In the genomic region with DNA sequence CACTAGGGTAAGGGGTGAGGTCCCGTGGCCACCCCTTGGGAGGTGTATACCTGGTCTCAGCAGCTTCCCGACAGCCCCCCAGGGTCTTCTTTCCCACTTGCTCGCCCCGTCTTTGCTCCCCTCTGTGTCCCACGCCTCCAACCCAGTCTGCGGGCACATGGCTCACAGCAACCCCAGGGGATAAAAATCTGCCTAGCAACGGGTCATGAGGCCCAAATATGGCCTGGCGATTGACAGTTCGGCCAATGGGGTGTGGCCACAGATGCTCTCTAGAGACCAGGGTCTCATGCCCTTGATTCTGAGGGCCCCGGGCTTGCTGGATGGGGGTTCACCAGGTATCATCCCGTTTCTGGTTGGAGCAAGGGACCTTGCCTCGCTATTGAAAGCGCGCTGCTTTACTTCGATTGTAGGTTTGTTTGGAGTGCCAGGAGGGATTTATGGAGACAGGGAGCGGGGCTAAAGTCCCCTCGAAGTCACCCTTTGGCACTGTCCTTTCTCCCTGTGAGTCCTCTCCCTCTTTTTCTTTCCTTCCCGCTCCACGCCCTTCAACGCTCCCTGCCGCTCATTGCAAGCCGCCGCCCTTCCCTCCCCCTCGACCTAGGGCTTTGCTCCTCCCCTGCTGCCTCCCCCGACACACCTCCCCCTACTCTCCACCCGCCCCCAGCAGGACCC, we compare ENCODE assay signal across 11 cellular contexts. TPM values are rescaled to one million over a fixed set of nuclear protein-coding genes. Genes with fewer than 3 reads are reported as not detected.
DNase-seq lines count a peak whose midpoint lies in the region; ATAC-seq, FAIRE-seq and TF ChIP-seq lines count a peak whose summit lies in the region.
"Had no signal": no experiment of that assay in that cellular context is flagged by ENCODE, and none has a peak within 500 bp of the region (broad histone marks: within the 10 kb centered on the region; RNA-seq: fewer than 3 reads in every experiment).

No MANE protein-coding gene starts in this region.

- no peaks in the 10 kb centered on the region for H3K27me3 ChIP-seq in HCT116 (ENCODE audit: insufficient read depth, low read length)
- peaks cover 0 to 5% of the 10 kb centered on the region in 2 experiments; a peak in 1 of 4 replicates for H3K27me3 ChIP-seq in GM12878 (replicated peaks in 1 of 2; ENCODE audit: control insufficient read depth in 2 of 2, insufficient read depth in 2 of 2, low read length in 1 of 2)
- H3K27me3 ChIP-seq in hepatocyte = no peaks in the 10 kb centered on the region

- no peaks in the 10 kb centered on the region for H3K9me3 ChIP-seq in HCT116 (ENCODE audit: control insufficient read depth in 1 of 2, insufficient read depth in 1 of 2, low read depth in 1 of 2, low read length in 2 of 2)
- H3K9me3 ChIP-seq in GM12878 (replicated peaks; ENCODE audit: control insufficient read depth, insufficient read depth, low read length) = no peaks in the 10 kb centered on the region
- H3K9me3 ChIP-seq in hepatocyte (ENCODE audit: low read depth) = no peaks in the 10 kb centered on the region
- H3K9me3 ChIP-seq: pancreas had no signal

- in situ Hi-C loops in GM12878 (cut with MboI) = no loop called here

- no peaks in the 10 kb centered on the region for H4K20me1 ChIP-seq in HCT116 (ENCODE audit: insufficient read depth)
- H4K20me1 ChIP-seq in GM12878 (ENCODE audit: control insufficient read depth, insufficient read depth) = no peaks in the 10 kb centered on the region
- no peaks in the 10 kb centered on the region for H4K20me1 ChIP-seq in hepatocyte (ENCODE audit: insufficient read depth, poor library complexity, severe bottlenecking)

- H3K9ac ChIP-seq in HCT116 (ENCODE audit: low read length) = no peak overlapping the region
- no peak overlapping the region for H3K9ac ChIP-seq in GM12878 (ENCODE audit: control insufficient read depth, insufficient read depth, low read length)

- POLR2A ChIA-PET in HCT116 (lab: Charles Lee) = interaction anchor here (0.7 kb wide), 1 partner anchor 11 kb away, joined by 3 read pairs; no protein-coding TSS in a partner anchor
- POLR2A ChIA-PET in GM12878 (lab: Charles Lee) = no interaction called here

- no peak for FAIRE-seq in GM12878 (lab: Jason Lieb, UNC)
- FAIRE-seq: pancreas had no signal

- H3K4me1 ChIP-seq in HCT116 (ENCODE audit: control insufficient read depth in 1 of 2, insufficient read depth in 2 of 2, low read length in 2 of 2) = peaks cover 18 to 38% of the 10 kb centered on the region in 2 experiments
- H3K4me1 ChIP-seq in GM12878 (ENCODE audit: control insufficient read depth, insufficient read depth, low read length) = no peaks in the 10 kb centered on the region
- peaks cover 68% of the 10 kb centered on the region for H3K4me1 ChIP-seq in hepatocyte (ENCODE audit: insufficient read depth)

- TF ChIP-seq POLR2A in HCT116 (IDR thresholded peaks at IDR 0.05; ENCODE audit: borderline replicate concordance, extremely low read depth, insufficient read depth, insufficient read length) = no peak
- no peak for TF ChIP-seq POLR2A in GM12878 (IDR thresholded peaks at IDR 0.05; ENCODE audit: low read depth, low read length)

- no peak overlapping the region for H3K4me3 ChIP-seq in HCT116 (replicated peaks in 1 of 2; ENCODE audit: low read depth in 1 of 2, low read length in 2 of 2)
- H3K4me3 ChIP-seq in GM12878 = no peak overlapping the region
- no peak overlapping the region for H3K4me3 ChIP-seq in hepatocyte
- H3K4me3 ChIP-seq: SK-N-MC had no signal

- H3K27ac ChIP-seq in HCT116 (ENCODE audit: low read depth, low read length) (no peak overlapping the region), GM12878 (ENCODE audit: control insufficient read depth, insufficient read depth) (no peak overlapping the region), hepatocyte (peak overlapping the region; percentile 35)
- H3K27ac ChIP-seq: pancreas, SK-N-MC had no signal

- CTCF ChIA-PET in HCT116 (lab: Charles Lee) = interaction anchor here (0.6 to 1.6 kb wide), 2 partner anchors 38 to 947 kb away, joined by 3 to 5 read pairs; no protein-coding TSS in a partner anchor
- CTCF ChIA-PET in GM12878 (lab: Yijun Ruan, JAX) = interaction anchor here (0.6 to 1.0 kb wide), 2 partner anchors 55 to 285 kb away, joined by 3 to 4 read pairs; no protein-coding TSS in a partner anchor

- H3K9me2 ChIP-seq in HCT116 (ENCODE audit: insufficient read depth) = no peaks in the 10 kb centered on the region
- H3K9me2 ChIP-seq in hepatocyte (replicated peaks; ENCODE audit: insufficient read depth) = no peaks in the 10 kb centered on the region

- intact Hi-C loops in HCT116 (cut with micrococcal nuclease) (no loop called here), GM12878 (cut with micrococcal nuclease; ENCODE audit: unreplicated experiment) (no loop called here), sciatic nerve (cut with DNase I) (loop anchor here (10.0 kb wide), 1 partner anchor 50 kb away; no protein-coding TSS in a partner anchor)

- DNase-seq in HCT116 (ENCODE audit: low read depth, low spot score) (no peak), GM12878 (ENCODE audit: low read depth, low spot score) (no peak), hepatocyte (ENCODE audit: low spot score) (peak; percentile 64), sciatic nerve (ENCODE audit: low spot score) (no peak)
- DNase-seq in stimulated activated naive CD8-positive, alpha-beta T cell treated with anti-CD3 and anti-CD28 coated beads, Interleukin-15, Interleukin-2, amounts not matched to agents 100 U/mL and 50 U/mL, for 24 hours = no peak
- DNase-seq in stimulated activated CD4-positive, alpha-beta T cell treated with anti-CD3 and anti-CD28 coated beads, Interleukin-15, amount 100 ng/mL, for 24 hours = no peak
- no peak for DNase-seq in stimulated activated CD4-positive, alpha-beta T cell treated with anti-CD3 and anti-CD28 coated beads, Interleukin-4, amount 100 ng/mL, for 24 hours
- DNase-seq: NCI-H1105 treated with DMSO at 0.1 percent for 48 hours, pancreas had no signal

- H3K36me3 ChIP-seq in HCT116 (ENCODE audit: control insufficient read depth in 1 of 2, insufficient read depth in 2 of 2, low read length in 2 of 2) = no peaks in the 10 kb centered on the region
- no peaks in the 10 kb centered on the region for H3K36me3 ChIP-seq in GM12878 (ENCODE audit: control insufficient read depth in 2 of 2, insufficient read depth in 2 of 2, low read length in 1 of 2)
- no peaks in the 10 kb centered on the region for H3K36me3 ChIP-seq in hepatocyte (replicated peaks; ENCODE audit: insufficient read depth, low read depth)
- H3K36me3 ChIP-seq: pancreas had no signal

- no peak for TF ChIP-seq EP300 in GM12878 (IDR thresholded peaks at IDR 0.05; ENCODE audit: borderline replicate concordance in 1 of 2, control insufficient read depth in 1 of 2, low read depth in 2 of 2, low read length in 2 of 2)

- H3K79me2 ChIP-seq in HCT116 (ENCODE audit: insufficient read depth, low read length) (no peaks in the 10 kb centered on the region), GM12878 (ENCODE audit: control insufficient read depth, insufficient read depth, low read length) (no peaks in the 10 kb centered on the region), hepatocyte (no peaks in the 10 kb centered on the region)

- no peak overlapping the region for H2AFZ ChIP-seq in HCT116 (ENCODE audit: low read depth, low read length, poor library complexity, severe bottlenecking)
- H2AFZ ChIP-seq in GM12878 (ENCODE audit: control insufficient read depth, low read depth, low read length) = no peak overlapping the region
- H2AFZ ChIP-seq in hepatocyte = peak overlapping the region; percentile 36

- BruUV-seq in HCT116 (replicated peaks; lab: Mats Ljungman, UMichigan) (no TSS peak), GM12878 (replicated peaks; lab: Mats Ljungman, UMichigan) (no TSS peak)

- H3K4me2 ChIP-seq in HCT116 (ENCODE audit: low read length) (no peak overlapping the region), GM12878 (ENCODE audit: control insufficient read depth, insufficient read depth) (no peak overlapping the region), hepatocyte (peak overlapping the region; percentile 74)

- ATAC-seq in HCT116 (no peak), GM12878 (peak; percentile 60; the same call in 2 of the 3 replicates), sciatic nerve (peak; percentile 27), GM18868 (IDR thresholded peaks at IDR 0.05; ENCODE audit: unreplicated experiment) (no peak)
- ATAC-seq in stimulated activated naive CD8-positive, alpha-beta T cell treated with anti-CD3 and anti-CD28 coated beads, Interleukin-15, Interleukin-2, amounts not matched to agents 100 U/mL and 50 U/mL, for 24 hours = no peak
- ATAC-seq: pancreas had no signal

- SMC1A ChIA-PET in GM12878 (lab: Charles Lee; ENCODE audit: uncharacterized antibody, unreplicated experiment) = no interaction called here

- 34% methylated on average over 21 of the region's 26 CpGs for WGBS in GM12878 (ENCODE audit: insufficient coverage, insufficient replicate concordance, low lambda C conversion rate, missing lambda C conversion rate)
- 27% methylated on average over 16 of the region's 26 CpGs for WGBS in hepatocyte (ENCODE audit: low lambda C conversion rate, missing lambda C conversion rate)

- TF ChIP-seq CTCF in HCT116 (IDR thresholded peaks at IDR 0.05 in 2 of 3, conservative IDR thresholded peaks at IDR 0.05 in 1 of 3; ENCODE audit: borderline replicate concordance in 1 of 3, insufficient read depth in 1 of 3, low read depth in 2 of 3, low read length in 2 of 3) (no peak), GM12878 (IDR thresholded peaks at IDR 0.05 in 2 of 3, conservative IDR thresholded peaks at IDR 0.05 in 1 of 3; ENCODE audit: control insufficient read depth in 2 of 3, extremely low read depth in 1 of 3, insufficient read depth in 1 of 3, low read depth in 3 of 3, low read length in 3 of 3) (no peak), hepatocyte (IDR thresholded peaks at IDR 0.05; ENCODE audit: poor library complexity) (no peak)

- no peak for TF ChIP-seq RAD21 in HCT116 (IDR thresholded peaks at IDR 0.05; ENCODE audit: low read depth)
- TF ChIP-seq RAD21 in GM12878 (IDR thresholded peaks at IDR 0.05; ENCODE audit: insufficient read depth, low read depth, low read length) = no peak

- RAD21 ChIA-PET in HCT116 (lab: Charles Lee; ENCODE audit: low non-redundant PET in 1 of 2, low total read pairs in 2 of 2, uncharacterized antibody in 2 of 2, unreplicated experiment in 2 of 2) (no interaction called here), GM12878 (lab: Charles Lee; ENCODE audit: unreplicated experiment) (interaction anchor here (3.3 kb wide), 1 partner anchor 38 kb away, joined by 10 read pairs; no protein-coding TSS in a partner anchor)

RNA-seq across cellular contexts. Expression of gene AHNAK, which starts 41.4 kb away (rescaled TPM):
- total RNA-seq in HCT116 (2021; ENCODE audit: unreplicated experiment) = 239 TPM
- 99.3 and 137 TPM in 2 replicates for polyA plus RNA-seq in HCT116 (2012)
- total RNA-seq in GM12878 (2013; cell fraction: nucleolus; rRNA removed) = 162 and 186 TPM in 2 replicates
- total RNA-seq in GM12878 (2014; rRNA removed) = 44.4 and 46.6 TPM in 2 replicates
- total RNA-seq in GM12878 (2014; rRNA removed; fragmentation: Illumina TruSeq; extraction: Trizol) = 43.5 and 49.6 TPM in 2 replicates
- 90.0 and 90.3 TPM in 2 replicates for total RNA-seq in GM12878 (2021)
- polyA plus RNA-seq in GM12878 (2011; ENCODE audit: low read depth) = 6.6 TPM
- 12.7 and 16.1 TPM in 2 replicates for polyA plus RNA-seq in GM12878 (2011; rRNA removed)
- 8.2 and 13.2 TPM in 2 replicates for polyA plus RNA-seq in GM12878 (2011; cell fraction: cytosol; rRNA removed)
- 28.2 and 31.7 TPM in 2 replicates for polyA plus RNA-seq in GM12878 (2011; cell fraction: nucleus; rRNA removed)
- 8.0 and 14.1 TPM in 2 replicates for polyA plus RNA-seq in GM12878 (2012)
- polyA plus RNA-seq in GM12878 (2014; fragmentation: Illumina TruSeq; extraction: Trizol) = 42.3 and 53.4 TPM in 2 replicates
- 1 to 10 TPM in 1 of 2 experiments, under 1 TPM in 1; 0.76 to 1.2 TPM for polyA plus RNA-seq in GM12878 (2014; fragmentation: Nextera tagmentation; extraction: Ambion mirVana)
- 22.5 and 23.5 TPM in 2 replicates for polyA plus RNA-seq in GM12878 (2014; rRNA removed)
- polyA plus RNA-seq in GM12878 (2016; fragmentation: Nextera tagmentation; extraction: Ambion mirVana) = 10 to 100 TPM; 11.8 to 16.4 TPM
- polyA minus RNA-seq in GM12878 (2011; rRNA and poly(A)+ RNA removed) = 41.7 and 48.2 TPM in 2 replicates
- 26.6 and 27.7 TPM in 2 replicates for polyA minus RNA-seq in GM12878 (2011; cell fraction: cytosol; rRNA and poly(A)+ RNA removed)
- 15.3 and 15.4 TPM in 2 replicates for polyA minus RNA-seq in GM12878 (2011; cell fraction: nucleus; rRNA and poly(A)+ RNA removed)
- total RNA-seq in hepatocyte = 218 and 237 TPM in 2 replicates
- polyA plus RNA-seq in hepatocyte = 38.0 and 47.6 TPM in 2 replicates
- 2,773 TPM for total RNA-seq in sciatic nerve

Comparison
In these comparisons a context has a peak if more than half of its experiments do, and no peak if none do; other contexts are left out.
1. ATAC-seq: peak in GM12878 (single experiment) and sciatic nerve (single experiment); none in HCT116 (single experiment), stimulated activated naive CD8-positive, alpha-beta T cell treated with anti-CD3 and anti-CD28 coated beads, Interleukin-15, Interleukin-2, amounts not matched to agents 100 U/mL and 50 U/mL, for 24 hours (single experiment) and GM18868 (single experiment).
2. RNA of gene AHNAK, which starts 41.4 kb away (total RNA-seq): 2,773 TPM in sciatic nerve (single experiment); 239 TPM in HCT116 (single experiment), 218 to 237 TPM in hepatocyte and 43.5 to 186 TPM in GM12878; every median in the first group is over 10 times any median in the second.
3. Of the 18 proteins assayed by ChIP-seq in both GM12878 and HCT116: peak only in GM12878: none; only in HCT116: none; in both: SRF; in neither: 17.